In the genomic region with DNA sequence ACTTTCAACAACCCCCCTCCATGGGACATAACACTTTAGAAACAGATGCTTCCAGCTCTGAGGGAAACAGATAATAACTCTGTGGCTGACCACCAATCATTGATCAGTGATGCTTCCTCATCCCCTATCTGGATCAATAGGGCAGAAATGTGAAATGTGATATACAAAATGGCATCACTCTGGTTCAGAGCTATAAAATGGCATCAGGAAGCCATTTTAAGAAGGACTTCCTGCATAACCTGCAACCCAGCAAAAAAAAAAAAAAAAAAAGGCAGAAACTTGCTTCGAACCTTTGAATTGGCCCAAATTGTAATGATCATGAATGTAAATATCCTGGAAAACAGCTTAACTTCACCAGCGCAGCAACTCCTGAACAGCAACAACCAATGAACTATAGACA, we compare ENCODE assay signal across 1 cellular context.
TF ChIP-seq lines count a peak whose summit lies in the region.

No MANE protein-coding gene starts in this region.

TF ChIP-seq in K562, 482 proteins besides CTCF, POLR2A, EP300 and RAD21 (continues in another document):
- TF ChIP-seq ZNF668 (CRISPR knock-in tag; IDR thresholded peaks at IDR 0.05), result no peak
- no peak for TF ChIP-seq ZNF121 (CRISPR knock-in tag; conservative IDR thresholded peaks at IDR 0.05)
- TF ChIP-seq ZNF431 (CRISPR knock-in tag; IDR thresholded peaks at IDR 0.05), result no peak
- no peak for TF ChIP-seq U2AF1 (optimal IDR thresholded peaks at IDR 0.05; ENCODE audit: low read depth, low read length)
- TF ChIP-seq CBFB (CRISPR knock-in tag; IDR thresholded peaks at IDR 0.05), result no peak
- no peak for TF ChIP-seq LEF1 (IDR thresholded peaks at IDR 0.05)
- TF ChIP-seq MIER1 (IDR thresholded peaks at IDR 0.05; ENCODE audit: low read depth), result no peak
- no peak for TF ChIP-seq ZNF644 (tag; IDR thresholded peaks at IDR 0.05; ENCODE audit: low read depth)
- peak; percentile 78 for TF ChIP-seq PTTG1 (tag; IDR thresholded peaks at IDR 0.05; ENCODE audit: low read depth)
- no peak for TF ChIP-seq POLR2G (IDR thresholded peaks at IDR 0.05; ENCODE audit: low read depth, low read length)
- TF ChIP-seq GATA2 (CRISPR knock-in tag; IDR thresholded peaks at IDR 0.05), result no peak
- no peak for TF ChIP-seq MAFK (IDR thresholded peaks at IDR 0.05; ENCODE audit: low read length)
- no peak for TF ChIP-seq ZFPM2 (CRISPR knock-in tag; IDR thresholded peaks at IDR 0.05)
- no peak for TF ChIP-seq CBX3 (IDR thresholded peaks at IDR 0.05; ENCODE audit: borderline replicate concordance in 1 of 2, low read length in 2 of 2)
- no peak for TF ChIP-seq BHLHE40 (IDR thresholded peaks at IDR 0.05; ENCODE audit: low read length)
- TF ChIP-seq, protein P1, sequence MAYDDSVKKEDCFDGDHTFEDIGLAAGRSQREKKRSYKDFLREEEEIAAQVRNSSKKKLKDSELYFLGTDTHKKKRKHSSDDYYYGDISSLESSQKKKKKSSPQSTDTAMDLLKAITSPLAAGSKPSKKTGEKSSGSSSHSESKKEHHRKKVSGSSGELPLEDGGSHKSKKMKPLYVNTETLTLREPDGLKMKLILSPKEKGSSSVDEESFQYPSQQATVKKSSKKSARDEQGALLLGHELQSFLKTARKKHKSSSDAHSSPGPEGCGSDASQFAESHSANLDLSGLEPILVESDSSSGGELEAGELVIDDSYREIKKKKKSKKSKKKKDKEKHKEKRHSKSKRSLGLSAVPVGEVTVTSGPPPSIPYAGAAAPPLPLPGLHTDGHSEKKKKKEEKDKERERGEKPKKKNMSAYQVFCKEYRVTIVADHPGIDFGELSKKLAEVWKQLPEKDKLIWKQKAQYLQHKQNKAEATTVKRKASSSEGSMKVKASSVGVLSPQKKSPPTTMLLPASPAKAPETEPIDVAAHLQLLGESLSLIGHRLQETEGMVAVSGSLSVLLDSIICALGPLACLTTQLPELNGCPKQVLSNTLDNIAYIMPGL (CRISPR knock-in tag; IDR thresholded peaks at IDR 0.05), result no peak
- no peak for TF ChIP-seq SRF (CRISPR knock-in tag; IDR thresholded peaks at IDR 0.05)
- TF ChIP-seq ZNF224 (CRISPR knock-in tag; IDR thresholded peaks at IDR 0.05), result no peak
- peak; percentile 63; the same call in 1 of the 2 replicates for TF ChIP-seq PTRF (tag; IDR thresholded peaks at IDR 0.05)
- no peak for TF ChIP-seq CREBBP (IDR thresholded peaks at IDR 0.05; ENCODE audit: low read depth, low read length)
- no peak for TF ChIP-seq CBFA2T3 (IDR thresholded peaks at IDR 0.05)
- peak; percentile 61; the same call in 1 of the 2 replicates for TF ChIP-seq DDX20 (tag; IDR thresholded peaks at IDR 0.05; ENCODE audit: low read depth)
- TF ChIP-seq, protein P2, sequence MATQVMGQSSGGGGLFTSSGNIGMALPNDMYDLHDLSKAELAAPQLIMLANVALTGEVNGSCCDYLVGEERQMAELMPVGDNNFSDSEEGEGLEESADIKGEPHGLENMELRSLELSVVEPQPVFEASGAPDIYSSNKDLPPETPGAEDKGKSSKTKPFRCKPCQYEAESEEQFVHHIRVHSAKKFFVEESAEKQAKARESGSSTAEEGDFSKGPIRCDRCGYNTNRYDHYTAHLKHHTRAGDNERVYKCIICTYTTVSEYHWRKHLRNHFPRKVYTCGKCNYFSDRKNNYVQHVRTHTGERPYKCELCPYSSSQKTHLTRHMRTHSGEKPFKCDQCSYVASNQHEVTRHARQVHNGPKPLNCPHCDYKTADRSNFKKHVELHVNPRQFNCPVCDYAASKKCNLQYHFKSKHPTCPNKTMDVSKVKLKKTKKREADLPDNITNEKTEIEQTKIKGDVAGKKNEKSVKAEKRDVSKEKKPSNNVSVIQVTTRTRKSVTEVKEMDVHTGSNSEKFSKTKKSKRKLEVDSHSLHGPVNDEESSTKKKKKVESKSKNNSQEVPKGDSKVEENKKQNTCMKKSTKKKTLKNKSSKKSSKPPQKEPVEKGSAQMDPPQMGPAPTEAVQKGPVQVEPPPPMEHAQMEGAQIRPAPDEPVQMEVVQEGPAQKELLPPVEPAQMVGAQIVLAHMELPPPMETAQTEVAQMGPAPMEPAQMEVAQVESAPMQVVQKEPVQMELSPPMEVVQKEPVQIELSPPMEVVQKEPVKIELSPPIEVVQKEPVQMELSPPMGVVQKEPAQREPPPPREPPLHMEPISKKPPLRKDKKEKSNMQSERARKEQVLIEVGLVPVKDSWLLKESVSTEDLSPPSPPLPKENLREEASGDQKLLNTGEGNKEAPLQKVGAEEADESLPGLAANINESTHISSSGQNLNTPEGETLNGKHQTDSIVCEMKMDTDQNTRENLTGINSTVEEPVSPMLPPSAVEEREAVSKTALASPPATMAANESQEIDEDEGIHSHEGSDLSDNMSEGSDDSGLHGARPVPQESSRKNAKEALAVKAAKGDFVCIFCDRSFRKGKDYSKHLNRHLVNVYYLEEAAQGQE (CRISPR knock-in tag; IDR thresholded peaks at IDR 0.05; ENCODE audit: low read depth), result no peak
- peak; percentile 57; the same call in 1 of the 2 replicates for TF ChIP-seq ZNF175 (CRISPR knock-in tag; IDR thresholded peaks at IDR 0.05; ENCODE audit: low read depth)
- no peak for TF ChIP-seq GABPB2 (CRISPR knock-in tag; conservative IDR thresholded peaks at IDR 0.05)
- TF ChIP-seq ZFX (CRISPR knock-in tag; IDR thresholded peaks at IDR 0.05), result no peak
- TF ChIP-seq NR4A1 (CRISPR knock-in tag; IDR thresholded peaks at IDR 0.05), result no peak
- TF ChIP-seq NR4A1 (tag; IDR thresholded peaks at IDR 0.05), result peak; percentile 52; the same call in 1 of the 2 replicates
- no peak for TF ChIP-seq ZNF347 (CRISPR knock-in tag; IDR thresholded peaks at IDR 0.05; ENCODE audit: low read depth)
- no peak for TF ChIP-seq NFIX (CRISPR knock-in tag; IDR thresholded peaks at IDR 0.05; ENCODE audit: low read depth)
- TF ChIP-seq ZNF561 (CRISPR knock-in tag; conservative IDR thresholded peaks at IDR 0.05), result no peak
- TF ChIP-seq HDAC8 (tag; IDR thresholded peaks at IDR 0.05), result no peak
- TF ChIP-seq NFXL1 (CRISPR knock-in tag; IDR thresholded peaks at IDR 0.05), result no peak
- TF ChIP-seq, protein P3, sequence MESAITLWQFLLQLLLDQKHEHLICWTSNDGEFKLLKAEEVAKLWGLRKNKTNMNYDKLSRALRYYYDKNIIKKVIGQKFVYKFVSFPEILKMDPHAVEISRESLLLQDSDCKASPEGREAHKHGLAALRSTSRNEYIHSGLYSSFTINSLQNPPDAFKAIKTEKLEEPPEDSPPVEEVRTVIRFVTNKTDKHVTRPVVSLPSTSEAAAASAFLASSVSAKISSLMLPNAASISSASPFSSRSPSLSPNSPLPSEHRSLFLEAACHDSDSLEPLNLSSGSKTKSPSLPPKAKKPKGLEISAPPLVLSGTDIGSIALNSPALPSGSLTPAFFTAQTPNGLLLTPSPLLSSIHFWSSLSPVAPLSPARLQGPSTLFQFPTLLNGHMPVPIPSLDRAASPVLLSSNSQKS (CRISPR knock-in tag; IDR thresholded peaks at IDR 0.05), result no peak
- no peak for TF ChIP-seq FOS (IDR thresholded peaks at IDR 0.05; ENCODE audit: extremely low read depth, insufficient read length)
- TF ChIP-seq SRSF9 (IDR thresholded peaks at IDR 0.05; ENCODE audit: borderline replicate concordance, low read depth, low read length), result no peak
- TF ChIP-seq, protein P4, sequence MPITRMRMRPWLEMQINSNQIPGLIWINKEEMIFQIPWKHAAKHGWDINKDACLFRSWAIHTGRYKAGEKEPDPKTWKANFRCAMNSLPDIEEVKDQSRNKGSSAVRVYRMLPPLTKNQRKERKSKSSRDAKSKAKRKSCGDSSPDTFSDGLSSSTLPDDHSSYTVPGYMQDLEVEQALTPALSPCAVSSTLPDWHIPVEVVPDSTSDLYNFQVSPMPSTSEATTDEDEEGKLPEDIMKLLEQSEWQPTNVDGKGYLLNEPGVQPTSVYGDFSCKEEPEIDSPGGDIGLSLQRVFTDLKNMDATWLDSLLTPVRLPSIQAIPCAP (CRISPR knock-in tag; IDR thresholded peaks at IDR 0.05; ENCODE audit: borderline replicate concordance), result no peak
- TF ChIP-seq, protein P5, sequence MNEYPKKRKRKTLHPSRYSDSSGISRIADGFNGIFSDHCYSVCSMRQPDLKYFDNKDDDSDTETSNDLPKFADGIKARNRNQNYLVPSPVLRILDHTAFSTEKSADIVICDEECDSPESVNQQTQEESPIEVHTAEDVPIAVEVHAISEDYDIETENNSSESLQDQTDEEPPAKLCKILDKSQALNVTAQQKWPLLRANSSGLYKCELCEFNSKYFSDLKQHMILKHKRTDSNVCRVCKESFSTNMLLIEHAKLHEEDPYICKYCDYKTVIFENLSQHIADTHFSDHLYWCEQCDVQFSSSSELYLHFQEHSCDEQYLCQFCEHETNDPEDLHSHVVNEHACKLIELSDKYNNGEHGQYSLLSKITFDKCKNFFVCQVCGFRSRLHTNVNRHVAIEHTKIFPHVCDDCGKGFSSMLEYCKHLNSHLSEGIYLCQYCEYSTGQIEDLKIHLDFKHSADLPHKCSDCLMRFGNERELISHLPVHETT (CRISPR knock-in tag; conservative IDR thresholded peaks at IDR 0.05 in 1 of 2, IDR thresholded peaks at IDR 0.05 in 1 of 2), result no peak
- TF ChIP-seq COPS2 (conservative IDR thresholded peaks at IDR 0.05), result no peak
- TF ChIP-seq MTA1 (IDR thresholded peaks at IDR 0.05; ENCODE audit: borderline replicate concordance), result no peak
- TF ChIP-seq HDAC2 (IDR thresholded peaks at IDR 0.05), result no peak
- no peak for TF ChIP-seq YBX1 (IDR thresholded peaks at IDR 0.05)
- no peak for TF ChIP-seq ZNF551 (CRISPR knock-in tag; IDR thresholded peaks at IDR 0.05)
- no peak for TF ChIP-seq ZNF354B (CRISPR knock-in tag; IDR thresholded peaks at IDR 0.05)
- TF ChIP-seq NUFIP1 (IDR thresholded peaks at IDR 0.05; ENCODE audit: partially characterized antibody), result no peak
- no peak for TF ChIP-seq C11orf30 (IDR thresholded peaks at IDR 0.05; ENCODE audit: low read depth)
- TF ChIP-seq YY1 (IDR thresholded peaks at IDR 0.05; ENCODE audit: borderline replicate concordance in 1 of 3, control insufficient read depth in 1 of 3, extremely low read depth in 1 of 3, insufficient read depth in 3 of 3, insufficient read length in 1 of 3, insufficient replicate concordance in 2 of 3, low read depth in 1 of 3, low read length in 2 of 3), result peak in 1 of 3 experiments; percentile 35
- TF ChIP-seq, protein P6, sequence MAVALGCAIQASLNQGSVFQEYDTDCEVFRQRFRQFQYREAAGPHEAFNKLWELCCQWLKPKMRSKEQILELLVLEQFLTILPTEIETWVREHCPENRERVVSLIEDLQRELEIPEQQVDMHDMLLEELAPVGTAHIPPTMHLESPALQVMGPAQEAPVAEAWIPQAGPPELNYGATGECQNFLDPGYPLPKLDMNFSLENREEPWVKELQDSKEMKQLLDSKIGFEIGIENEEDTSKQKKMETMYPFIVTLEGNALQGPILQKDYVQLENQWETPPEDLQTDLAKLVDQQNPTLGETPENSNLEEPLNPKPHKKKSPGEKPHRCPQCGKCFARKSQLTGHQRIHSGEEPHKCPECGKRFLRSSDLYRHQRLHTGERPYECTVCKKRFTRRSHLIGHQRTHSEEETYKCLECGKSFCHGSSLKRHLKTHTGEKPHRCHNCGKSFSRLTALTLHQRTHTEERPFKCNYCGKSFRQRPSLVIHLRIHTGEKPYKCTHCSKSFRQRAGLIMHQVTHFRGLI (CRISPR knock-in tag; IDR thresholded peaks at IDR 0.05), result 0 out of 2 replicates have a peak, but pooled peaks have one; percentile 23
- TF ChIP-seq DMBX1 (CRISPR knock-in tag; IDR thresholded peaks at IDR 0.05; ENCODE audit: borderline replicate concordance), result peak; percentile 74; the same call in 1 of the 2 replicates
- no peak for TF ChIP-seq SLC30A9 (CRISPR knock-in tag; IDR thresholded peaks at IDR 0.05)
- TF ChIP-seq TCF7 (IDR thresholded peaks at IDR 0.05; ENCODE audit: borderline replicate concordance), result no peak
- TF ChIP-seq HNRNPL (IDR thresholded peaks at IDR 0.05; ENCODE audit: low read depth, low read length), result no peak
- no peak for TF ChIP-seq FOSL1 (tag; conservative IDR thresholded peaks at IDR 0.05)
- no peak for TF ChIP-seq NRF1 (conservative IDR thresholded peaks at IDR 0.05 in 1 of 2, IDR thresholded peaks at IDR 0.05 in 1 of 2)
- no peak for TF ChIP-seq KHSRP (IDR thresholded peaks at IDR 0.05)
- peak; percentile 78 for TF ChIP-seq PYGO2 (tag; IDR thresholded peaks at IDR 0.05)
- TF ChIP-seq, protein P7, sequence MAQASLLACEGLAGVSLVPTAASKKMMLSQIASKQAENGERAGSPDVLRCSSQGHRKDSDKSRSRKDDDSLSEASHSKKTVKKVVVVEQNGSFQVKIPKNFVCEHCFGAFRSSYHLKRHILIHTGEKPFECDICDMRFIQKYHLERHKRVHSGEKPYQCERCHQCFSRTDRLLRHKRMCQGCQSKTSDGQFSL (CRISPR knock-in tag; IDR thresholded peaks at IDR 0.05), result no peak
- TF ChIP-seq, protein P7 (tag; IDR thresholded peaks at IDR 0.05), result 0 out of 4 replicates have a peak, but pooled peaks of 1 of the 2 experiments have one; percentile 40
- no peak for TF ChIP-seq TEAD4 (IDR thresholded peaks at IDR 0.05; ENCODE audit: low read length)
- TF ChIP-seq TEAD4 (CRISPR knock-in tag; IDR thresholded peaks at IDR 0.05; ENCODE audit: borderline replicate concordance), result no peak
- no peak for TF ChIP-seq ARHGAP35 (IDR thresholded peaks at IDR 0.05; ENCODE audit: partially characterized antibody)
- TF ChIP-seq, protein P8, sequence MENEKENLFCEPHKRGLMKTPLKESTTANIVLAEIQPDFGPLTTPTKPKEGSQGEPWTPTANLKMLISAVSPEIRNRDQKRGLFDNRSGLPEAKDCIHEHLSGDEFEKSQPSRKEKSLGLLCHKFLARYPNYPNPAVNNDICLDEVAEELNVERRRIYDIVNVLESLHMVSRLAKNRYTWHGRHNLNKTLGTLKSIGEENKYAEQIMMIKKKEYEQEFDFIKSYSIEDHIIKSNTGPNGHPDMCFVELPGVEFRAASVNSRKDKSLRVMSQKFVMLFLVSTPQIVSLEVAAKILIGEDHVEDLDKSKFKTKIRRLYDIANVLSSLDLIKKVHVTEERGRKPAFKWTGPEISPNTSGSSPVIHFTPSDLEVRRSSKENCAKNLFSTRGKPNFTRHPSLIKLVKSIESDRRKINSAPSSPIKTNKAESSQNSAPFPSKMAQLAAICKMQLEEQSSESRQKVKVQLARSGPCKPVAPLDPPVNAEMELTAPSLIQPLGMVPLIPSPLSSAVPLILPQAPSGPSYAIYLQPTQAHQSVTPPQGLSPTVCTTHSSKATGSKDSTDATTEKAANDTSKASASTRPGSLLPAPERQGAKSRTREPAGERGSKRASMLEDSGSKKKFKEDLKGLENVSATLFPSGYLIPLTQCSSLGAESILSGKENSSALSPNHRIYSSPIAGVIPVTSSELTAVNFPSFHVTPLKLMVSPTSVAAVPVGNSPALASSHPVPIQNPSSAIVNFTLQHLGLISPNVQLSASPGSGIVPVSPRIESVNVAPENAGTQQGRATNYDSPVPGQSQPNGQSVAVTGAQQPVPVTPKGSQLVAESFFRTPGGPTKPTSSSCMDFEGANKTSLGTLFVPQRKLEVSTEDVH (IDR thresholded peaks at IDR 0.05; ENCODE audit: low read depth, partially characterized antibody), result no peak
- 0 out of 2 replicates have a peak, but pooled peaks have one; percentile 11 for TF ChIP-seq NFE2L1 (tag; IDR thresholded peaks at IDR 0.05; ENCODE audit: borderline replicate concordance, low read depth)
- no peak for TF ChIP-seq PPARD (CRISPR knock-in tag; IDR thresholded peaks at IDR 0.05)
- TF ChIP-seq MYC (IDR thresholded peaks at IDR 0.05; ENCODE audit: low read depth, low read length), result no peak
- TF ChIP-seq MYC (CRISPR knock-in tag; IDR thresholded peaks at IDR 0.05; ENCODE audit: borderline replicate concordance, low read depth), result no peak
- peak; percentile 73 for TF ChIP-seq GTF2A2 (tag; IDR thresholded peaks at IDR 0.05)
- no peak for TF ChIP-seq MCM5 (IDR thresholded peaks at IDR 0.05; ENCODE audit: low read depth)
